6 cellular contexts compared by ENCODE assay signal in the genomic region with DNA sequence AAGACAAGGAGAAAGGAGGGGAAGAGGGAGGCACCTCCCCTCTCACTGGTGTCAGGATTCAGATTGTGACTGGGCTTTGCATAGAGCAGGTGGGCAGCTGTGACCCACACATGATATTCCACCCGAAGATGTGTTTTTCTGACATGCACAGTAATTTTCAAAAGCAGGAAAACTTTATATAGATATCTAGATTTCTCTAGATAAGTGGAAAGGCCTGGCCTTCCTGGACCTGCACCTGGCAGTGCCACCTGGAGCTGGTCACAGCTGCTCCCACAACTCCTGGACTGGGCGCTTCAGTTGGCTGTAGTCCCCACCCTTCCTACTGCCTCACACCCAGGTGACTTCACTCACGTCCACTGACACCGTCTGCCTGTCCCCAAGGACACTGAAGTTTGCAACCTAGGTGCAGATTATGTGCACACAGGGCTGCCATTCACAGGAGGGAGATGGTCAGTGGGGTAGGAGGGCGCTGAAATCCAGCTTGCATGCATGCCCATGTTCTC.
A peak's percentile ranks its signal among the peaks of the same experiment; 100 is the strongest.
DNase-seq lines count a peak whose midpoint lies in the region; ATAC-seq, FAIRE-seq and TF ChIP-seq lines count a peak whose summit lies in the region.
"Not testable (repeated sequence)": the region's sequence is repeated elsewhere in the genome, so short reads cannot be mapped to it uniquely, and the experiment has no call there.

No MANE protein-coding gene starts in this region.

- TF ChIP-seq POLR2A in body of pancreas (IDR thresholded peaks at IDR 0.05), result not testable (repeated sequence)

- not testable (repeated sequence) for H3K23me2 ChIP-seq in H9 (ENCODE audit: insufficient read length, low read depth, low read length, poor library complexity, severe bottlenecking)

- not testable (repeated sequence) for H3K18ac ChIP-seq in H9 (ENCODE audit: insufficient read length, low read depth, low read length)

- H3K27ac Mint-ChIP-seq in H9, result not testable (repeated sequence)

- ATAC-seq in body of pancreas (peak; percentile 95), esophagus mucosa (peak; percentile 8), mucosa of descending colon (peak; percentile 92)

- H2BK5ac ChIP-seq in H9 (ENCODE audit: insufficient read length, low read length), result not testable (repeated sequence)

- H3K4me3 Mint-ChIP-seq in H9, result not testable (repeated sequence)

- not testable (repeated sequence) for H4K8ac ChIP-seq in H9 (replicated peaks; ENCODE audit: insufficient read length, low read depth, low read length)

- not testable (repeated sequence) for H3K79me1 ChIP-seq in H9 (ENCODE audit: insufficient read depth, low read depth, low read length, poor library complexity, severe bottlenecking)

- intact Hi-C loops in body of pancreas (cut with DNase I); mucosa of descending colon (cut with DNase I, micrococcal nuclease): not testable (repeated sequence)

- H3K9me2 ChIP-seq in Karpas-422 (replicated peaks; ENCODE audit: insufficient read depth, low read length), result not testable (repeated sequence)

- H3K4me2 ChIP-seq in H9 (ENCODE audit: insufficient read depth, insufficient read length, low read length); Karpas-422 (ENCODE audit: low read depth, low read length, poor library complexity, severe bottlenecking): not testable (repeated sequence)

- not testable (repeated sequence) for H3K9me3 ChIP-seq in H9 (ENCODE audit: control insufficient read depth, low read depth, low read length); Karpas-422 (ENCODE audit: low read length); body of pancreas; mucosa of descending colon

- not testable (repeated sequence) for H4K91ac ChIP-seq in H9 (ENCODE audit: insufficient read length, low read depth, low read length)

- not testable (repeated sequence) for H3K36me3 ChIP-seq in Karpas-422 (ENCODE audit: insufficient read depth, low read length); body of pancreas (replicated peaks in 1 of 2; ENCODE audit: insufficient read depth in 1 of 2, low read depth in 2 of 2); mucosa of descending colon (ENCODE audit: low read depth)

- H2AFZ ChIP-seq in H9 (ENCODE audit: low read length); Karpas-422 (ENCODE audit: low read length): not testable (repeated sequence)

- not testable (repeated sequence) for H2BK12ac ChIP-seq in H9 (ENCODE audit: insufficient read length, low read depth, low read length)

- H3K9ac ChIP-seq in H9 (ENCODE audit: extremely low read depth, insufficient read length, low read length); Karpas-422 (ENCODE audit: low read length): not testable (repeated sequence)

- H4K5ac ChIP-seq in H9 (ENCODE audit: insufficient read length, low read depth, low read length), result not testable (repeated sequence)

- H3K36me3 Mint-ChIP-seq in H9 (ENCODE audit: insufficient read depth in 1 of 3, low read depth in 3 of 3), result not testable (repeated sequence)

- H3T11ph ChIP-seq in H9 (ENCODE audit: low read length), result not testable (repeated sequence)

- not testable (repeated sequence) for H3K4me1 ChIP-seq in H9 (ENCODE audit: insufficient read depth, low read length); Karpas-422 (ENCODE audit: low read length); body of pancreas; mucosa of descending colon (ENCODE audit: low read depth)

- H4K20me1 ChIP-seq in H9 (ENCODE audit: control insufficient read depth, insufficient read depth, insufficient read length); Karpas-422 (ENCODE audit: insufficient read depth, low read depth, low read length): not testable (repeated sequence)

- not testable (repeated sequence) for H2BK120ac ChIP-seq in H9 (ENCODE audit: low read depth, low read length, poor library complexity, severe bottlenecking)

- not testable (repeated sequence) for H3K23ac ChIP-seq in H9 (ENCODE audit: insufficient read length, low read depth, low read length)

- not testable (repeated sequence) for H2BK20ac ChIP-seq in H9 (ENCODE audit: low read depth, low read length, poor library complexity, severe bottlenecking)

- DNase-seq in H9 (peak; percentile 6), Karpas-422 (peak; percentile 22), body of pancreas (peak; percentile 29 to 56 (median 46))
- not testable (repeated sequence) for DNase-seq in mucosa of descending colon; urothelium cell line (ENCODE audit: low spot score)

- not testable (repeated sequence) for H2BK15ac ChIP-seq in H9 (ENCODE audit: low read depth, low read length)

- not testable (repeated sequence) for H3K27me3 ChIP-seq in H9 (ENCODE audit: insufficient read depth, low read length); Karpas-422 (ENCODE audit: low read length); body of pancreas

- H3K27ac ChIP-seq in H9 (ENCODE audit: insufficient read length, low read depth, low read length); Karpas-422 (ENCODE audit: low read length): not testable (repeated sequence)
- H3K27ac ChIP-seq in body of pancreas, result peak overlapping the region in 2 of 4 donors; percentile 34 to 36

- H3K27me3 Mint-ChIP-seq in H9 (ENCODE audit: low read depth), result not testable (repeated sequence)

- no CpG with 5 or more reads among the region's 5 CpGs for WGBS in H9 (ENCODE audit: extremely low coverage, insufficient read length, low lambda C conversion rate)
- WGBS in body of pancreas, 2 donors, result no CpG with 5 or more reads among the region's 5 CpGs

- not testable (repeated sequence) for H3K4me3 ChIP-seq in Karpas-422 (ENCODE audit: low read length); body of pancreas; mucosa of descending colon

- not testable (repeated sequence) for TF ChIP-seq CTCF in H9 (conservative IDR thresholded peaks at IDR 0.05); body of pancreas (IDR thresholded peaks at IDR 0.05); mucosa of descending colon (IDR thresholded peaks at IDR 0.05)

- H3K4ac ChIP-seq in H9 (ENCODE audit: low read depth, low read length), result not testable (repeated sequence)

- not testable (repeated sequence) for H3K79me2 ChIP-seq in H9 (ENCODE audit: insufficient read depth, low read length); Karpas-422 (ENCODE audit: low read length)

- not testable (repeated sequence) for H3K9me3 Mint-ChIP-seq in H9

- not testable (repeated sequence) for H3K4me1 Mint-ChIP-seq in H9

- FAIRE-seq in urothelium cell line (lab: Jason Lieb, UNC), result peak; percentile 92

- not testable (repeated sequence) for H3K14ac ChIP-seq in H9 (ENCODE audit: insufficient read depth, low read length)

- not testable (repeated sequence) for H2AK5ac ChIP-seq in H9 (ENCODE audit: insufficient read length, low read length)

- H3K56ac ChIP-seq in H9 (ENCODE audit: insufficient read length, low read depth, low read length), result not testable (repeated sequence)

Comparison
In these comparisons a context has a peak if more than half of its experiments do, and no peak if none do; other contexts are left out.
1. ATAC-seq: peak in every context shown above with its lines; median percentile 95 in body of pancreas; 92 in mucosa of descending colon; 8 in esophagus mucosa.